Comparison of ENCODE assay signal across 23 cellular contexts in genomic region chr4:130147618-130148017, GRCh38.
DNase-seq lines count a peak whose midpoint lies in the region; ATAC-seq and TF ChIP-seq lines count a peak whose summit lies in the region.
"Had no signal": no experiment of that assay in that cellular context is flagged by ENCODE, and none has a peak within 500 bp of the region (broad histone marks: within the 10 kb centered on the region; RNA-seq: fewer than 3 reads in every experiment).

No MANE protein-coding gene starts in this region.

- H3K79me1 ChIP-seq in neuronal stem cell (ENCODE audit: low read depth, low read length), result no peaks in the 10 kb centered on the region

- H3K36me3 ChIP-seq in GM23338 (ENCODE audit: insufficient read depth), result no peaks in the 10 kb centered on the region
- no peaks in the 10 kb centered on the region for H3K36me3 ChIP-seq in neuronal stem cell (replicated peaks in 1 of 2; ENCODE audit: control insufficient read depth in 2 of 2, insufficient read depth in 2 of 2, low read length in 2 of 2)
- H3K36me3 ChIP-seq: neutrophil, vagina, WERI-Rb-1 had no signal

- H3K9me3 Mint-ChIP-seq in GM23338, result peaks cover 4% of the 10 kb centered on the region; the same call in 2 of the 3 replicates
- H3K9me3 Mint-ChIP-seq in activated CD4-positive, alpha-beta memory T cell treated with anti-CD3 and anti-CD28 coated beads for 36 hours, result no peaks in the 10 kb centered on the region
- H3K9me3 Mint-ChIP-seq: activated CD4-positive, alpha-beta T cell treated with anti-CD3 and anti-CD28 coated beads, Interleukin-2, amount 10 ng/mL, durations not matched to agents 7 days and 5 days had no signal

- H4K91ac ChIP-seq in neuronal stem cell (ENCODE audit: low read depth, low read length, poor library complexity), result no peak overlapping the region

- no peaks in the 10 kb centered on the region for H3F3A ChIP-seq in GM23338 (replicated peaks; ENCODE audit: low read depth)

- POLR2A ChIA-PET in activated CD4-positive, alpha-beta memory T cell treated with anti-CD3 and anti-CD28 coated beads for 36 hours (lab: Charles Lee), result no interaction called here

- no peaks in the 10 kb centered on the region for H4K20me1 ChIP-seq in GM23338 (replicated peaks; ENCODE audit: insufficient read depth)

- CTCF ChIA-PET in activated CD4-positive, alpha-beta memory T cell treated with anti-CD3 and anti-CD28 coated beads for 36 hours (lab: Charles Lee), result no interaction called here

- H3K27ac ChIP-seq in GM23338 (ENCODE audit: low read depth) (no peak overlapping the region), neuronal stem cell (replicated peaks; ENCODE audit: low read length) (no peak overlapping the region)
- H3K27ac ChIP-seq: neutrophil, PC-9, vagina, WERI-Rb-1 had no signal

- no peak overlapping the region for H3K4me3 ChIP-seq in GM23338
- no peak overlapping the region for H3K4me3 ChIP-seq in neuronal stem cell (ENCODE audit: low read length in 2 of 2)
- H3K4me3 ChIP-seq: PC-9, vagina had no signal

- H3K4me2 ChIP-seq in GM23338 (no peak overlapping the region), neuronal stem cell (ENCODE audit: insufficient read depth, low read length, poor library complexity, severe bottlenecking) (no peak overlapping the region)
- H3K4me2 ChIP-seq: PC-9 had no signal

- peaks cover 5% of the 10 kb centered on the region for H3K27me3 Mint-ChIP-seq in GM23338 (ENCODE audit: insufficient read depth, low read depth, poor library complexity)
- H3K27me3 Mint-ChIP-seq in activated CD4-positive, alpha-beta memory T cell treated with anti-CD3 and anti-CD28 coated beads for 36 hours, result no peaks in the 10 kb centered on the region
- H3K27me3 Mint-ChIP-seq: activated CD4-positive, alpha-beta T cell treated with anti-CD3 and anti-CD28 coated beads, Interleukin-2, amount 10 ng/mL, durations not matched to agents 7 days and 5 days had no signal

- no peak overlapping the region for H3K18ac ChIP-seq in neuronal stem cell (ENCODE audit: low read length)

- peaks cover 8% of the 10 kb centered on the region; the same call in 1 of the 3 replicates for H3K36me3 Mint-ChIP-seq in GM23338 (ENCODE audit: low read depth)
- H3K36me3 Mint-ChIP-seq in activated CD4-positive, alpha-beta memory T cell treated with anti-CD3 and anti-CD28 coated beads for 36 hours, result no peaks in the 10 kb centered on the region
- H3K36me3 Mint-ChIP-seq: CD14-positive monocyte had no signal

- ATAC-seq in GM23338 (peak; percentile 22; the same call in 1 of the 3 replicates), GM21619 (IDR thresholded peaks at IDR 0.05; ENCODE audit: unreplicated experiment) (no peak)
- ATAC-seq: Right ventricle myocardium inferior; SK-N-SH treated with all-trans-retinoic acid at 6 μM for 48 hours; stimulated activated naive CD8-positive, alpha-beta T cell treated with anti-CD3 and anti-CD28 coated beads, Interleukin-15, Interleukin-2, amounts not matched to agents 100 U/mL and 50 U/mL, for 24 hours had no signal

- TF ChIP-seq CTCF in GM23338 (conservative IDR thresholded peaks at IDR 0.05; ENCODE audit: low read depth in 2 of 2), result no peak

- no peak overlapping the region for H3K23ac ChIP-seq in neuronal stem cell (ENCODE audit: low read depth, low read length, poor library complexity)

- peak; percentile 65 for DNase-seq in GM23338 (ENCODE audit: low spot score)
- peak; percentile 44 for DNase-seq in NCI-H748 treated with DMSO at 0.1 percent for 48 hours (lab: John Stamatoyannopoulos, UW)
- DNase-seq in iPS DF 19.7 (ENCODE audit: low read depth, low spot score), result peak; percentile 5
- DNase-seq in neuronal stem cell (ENCODE audit: low spot score), result peak; percentile 41
- no peak for DNase-seq in COLO829 (ENCODE audit: low spot score)
- DNase-seq in activated CD4-positive, alpha-beta memory T cell treated with anti-CD3 and anti-CD28 coated beads for 36 hours, result no peak
- no peak for DNase-seq in activated effector memory CD4-positive, alpha-beta T cell treated with anti-CD3 and anti-CD28 coated beads, Interleukin-2, amount 50 U/mL, for 16 hours
- DNase-seq: activated CD4-positive, alpha-beta T cell treated with anti-CD3 and anti-CD28 coated beads, Interleukin-2, amount 10 ng/mL, durations not matched to agents 7 days and 5 days; activated naive CD4-positive, alpha-beta T cell treated with Interleukin-2 at 50 U/mL for 16 hours; activated T-cell treated with anti-CD3 and anti-CD28 coated beads, Interleukin-2, amount 50 U/mL, for 48 hours; Calu3; NCI-H1092 treated with DMSO at 0.1 percent for 48 hours; NCI-H2029 treated with DMSO at 0.1 percent for 48 hours; NK-92 treated with Interleukin-12 subunit alpha and Interleukin-12 subunit beta, amount 100 ng/mL, for 24 hours; PC-9; stimulated activated naive CD8-positive, alpha-beta T cell treated with anti-CD3 and anti-CD28 coated beads, Interleukin-15, Interleukin-2, amounts not matched to agents 100 U/mL and 50 U/mL, for 24 hours; WERI-Rb-1 had no signal

- H4K8ac ChIP-seq in neuronal stem cell (ENCODE audit: low read depth, low read length), result no peak overlapping the region

- H3K9ac ChIP-seq in neuronal stem cell (ENCODE audit: low read depth, low read length, poor library complexity), result no peak overlapping the region

- intact Hi-C loops in activated CD4-positive, alpha-beta memory T cell treated with anti-CD3 and anti-CD28 coated beads for 36 hours (cut with micrococcal nuclease), result no loop called here

- H2BK12ac ChIP-seq in neuronal stem cell (ENCODE audit: low read length), result no peak overlapping the region

- peaks cover 21% of the 10 kb centered on the region for H3K4me1 Mint-ChIP-seq in GM23338
- no peaks in the 10 kb centered on the region for H3K4me1 Mint-ChIP-seq in activated CD4-positive, alpha-beta memory T cell treated with anti-CD3 and anti-CD28 coated beads for 36 hours (ENCODE audit: low read depth)
- H3K4me1 Mint-ChIP-seq: activated CD4-positive, alpha-beta T cell treated with anti-CD3 and anti-CD28 coated beads, Interleukin-2, amount 10 ng/mL, durations not matched to agents 7 days and 5 days; CD14-positive monocyte had no signal

- H2AFZ ChIP-seq in GM23338 (0 out of 2 replicates have a peak overlapping the region, but pooled peaks have one; percentile 4), neuronal stem cell (ENCODE audit: low read length) (peak overlapping the region; percentile 81)
- H2AFZ ChIP-seq: PC-9 had no signal

- H3K4me3 Mint-ChIP-seq in GM23338, result no peak overlapping the region
- no peak overlapping the region for H3K4me3 Mint-ChIP-seq in activated CD4-positive, alpha-beta memory T cell treated with anti-CD3 and anti-CD28 coated beads for 36 hours
- H3K4me3 Mint-ChIP-seq: activated CD4-positive, alpha-beta T cell treated with anti-CD3 and anti-CD28 coated beads, Interleukin-2, amount 10 ng/mL, durations not matched to agents 7 days and 5 days; CD14-positive monocyte had no signal

- no peak overlapping the region for H2BK120ac ChIP-seq in neuronal stem cell (ENCODE audit: low read depth, low read length)

- no peak overlapping the region for H2AK5ac ChIP-seq in neuronal stem cell (ENCODE audit: low read depth, low read length)

- no peak overlapping the region for H2BK5ac ChIP-seq in neuronal stem cell (ENCODE audit: low read length)

- no peaks in the 10 kb centered on the region for H3K79me2 ChIP-seq in GM23338 (replicated peaks; ENCODE audit: insufficient read depth)

- no peak overlapping the region for H2BK15ac ChIP-seq in neuronal stem cell (ENCODE audit: low read length)

- H3K9me2 ChIP-seq in GM23338 (ENCODE audit: insufficient read depth), result no peaks in the 10 kb centered on the region

- H3K27ac Mint-ChIP-seq in GM23338, result no peak overlapping the region
- no peak overlapping the region for H3K27ac Mint-ChIP-seq in activated CD4-positive, alpha-beta memory T cell treated with anti-CD3 and anti-CD28 coated beads for 36 hours
- H3K27ac Mint-ChIP-seq: activated CD4-positive, alpha-beta T cell treated with anti-CD3 and anti-CD28 coated beads, Interleukin-2, amount 10 ng/mL, durations not matched to agents 7 days and 5 days; CD14-positive monocyte had no signal

- H3K27me3 ChIP-seq in GM23338 (ENCODE audit: insufficient read depth), result no peaks in the 10 kb centered on the region
- no peaks in the 10 kb centered on the region for H3K27me3 ChIP-seq in neuronal stem cell (ENCODE audit: control insufficient read depth in 3 of 3, insufficient read depth in 3 of 3, low read depth in 1 of 3, low read length in 3 of 3)
- H3K27me3 ChIP-seq: neutrophil, vagina had no signal

- no peaks in the 10 kb centered on the region for H3K9me3 ChIP-seq in neuronal stem cell (replicated peaks in 1 of 2; ENCODE audit: control insufficient read depth in 2 of 2, insufficient read depth in 1 of 2, low read depth in 1 of 2, low read length in 2 of 2)
- H3K9me3 ChIP-seq: neutrophil, vagina had no signal

- no peak overlapping the region for H3K14ac ChIP-seq in neuronal stem cell (ENCODE audit: low read length)

- no peak overlapping the region for H3K4ac ChIP-seq in neuronal stem cell (ENCODE audit: low read length)

- WGBS in neuronal stem cell (ENCODE audit: extremely low coverage in 2 of 2, insufficient read length in 2 of 2, insufficient replicate concordance in 1 of 2), 2 donors, result no CpG with 5 or more reads among the region's 2 CpGs

- H3K4me1 ChIP-seq in GM23338 (ENCODE audit: insufficient read depth) (peaks cover 15% of the 10 kb centered on the region; the same call in 1 of the 2 replicates), neuronal stem cell (ENCODE audit: control insufficient read depth in 2 of 2, insufficient read depth in 1 of 2, low read depth in 1 of 2, low read length in 2 of 2) (peaks cover 7 to 21% of the 10 kb centered on the region in 2 donors)
- H3K4me1 ChIP-seq: vagina had no signal

TF ChIP-seq in GM23338, 12 proteins besides CTCF, POLR2A, EP300 and RAD21 (continues in another document):
- no peak for TF ChIP-seq NANOG (IDR thresholded peaks at IDR 0.05; ENCODE audit: borderline replicate concordance)

Comparison
In these comparisons a context has a peak if more than half of its experiments do, and no peak if none do; other contexts are left out.
1. DNase-seq: peak in GM23338 (single experiment), NCI-H748 treated with DMSO at 0.1 percent for 48 hours (single experiment), iPS DF 19.7 (single experiment) and neuronal stem cell (single experiment); none in COLO829 (single experiment), activated CD4-positive, alpha-beta memory T cell treated with anti-CD3 and anti-CD28 coated beads for 36 hours (single experiment) and activated effector memory CD4-positive, alpha-beta T cell treated with anti-CD3 and anti-CD28 coated beads, Interleukin-2, amount 50 U/mL, for 16 hours (single experiment).